1 cellular context compared by ENCODE assay signal in genomic region chr12:31682136-31682962, GRCh38.
A peak's percentile ranks its signal among the peaks of the same experiment; 100 is the strongest.
TF ChIP-seq lines count a peak whose summit lies in the region.

No MANE protein-coding gene starts in this region.

TF ChIP-seq in HepG2, 621 proteins besides CTCF, POLR2A, EP300 and RAD21 (continued from another document and continues in another):
- TF ChIP-seq ZNF33B (CRISPR knock-in tag; IDR thresholded peaks at IDR 0.05) (no peak), RXRA (CRISPR knock-in tag; IDR thresholded peaks at IDR 0.05) (no peak), CBX5 (CRISPR knock-in tag; IDR thresholded peaks at IDR 0.05; ENCODE audit: borderline replicate concordance) (peak; percentile 78), ZNF772 (CRISPR knock-in tag; IDR thresholded peaks at IDR 0.05) (no peak), HNRNPL (IDR thresholded peaks at IDR 0.05; ENCODE audit: low read depth, low read length) (no peak), HOXA3 (CRISPR knock-in tag; IDR thresholded peaks at IDR 0.05) (no peak), ATF1 (CRISPR knock-in tag; IDR thresholded peaks at IDR 0.05) (no peak), ZFYVE20 (CRISPR knock-in tag; IDR thresholded peaks at IDR 0.05; ENCODE audit: borderline replicate concordance, low read depth) (no peak), ZNF589 (CRISPR knock-in tag; conservative IDR thresholded peaks at IDR 0.05) (no peak), MAFF (IDR thresholded peaks at IDR 0.05; ENCODE audit: low read depth, low read length) (no peak), GATAD2A (CRISPR knock-in tag; IDR thresholded peaks at IDR 0.05) (no peak), WIZ (CRISPR knock-in tag; IDR thresholded peaks at IDR 0.05) (no peak), FOXA3 (CRISPR knock-in tag; IDR thresholded peaks at IDR 0.05) (0 out of 2 replicates have a peak, but pooled peaks have one; percentile 25), ZBTB3 (CRISPR knock-in tag; IDR thresholded peaks at IDR 0.05; ENCODE audit: borderline replicate concordance, low read depth) (no peak), HMGXB4 (CRISPR knock-in tag; IDR thresholded peaks at IDR 0.05; ENCODE audit: borderline replicate concordance in 1 of 2, low read depth in 1 of 2) (peak in 1 of 2 experiments; percentile 51; a peak in 1 of 4 replicates), TAF1 (CRISPR knock-in tag; IDR thresholded peaks at IDR 0.05) (no peak), HMG20B (CRISPR knock-in tag; conservative IDR thresholded peaks at IDR 0.05) (no peak), TOPORS (CRISPR knock-in tag; IDR thresholded peaks at IDR 0.05) (peak; percentile 98; the same call in 1 of the 2 replicates), ZNF225 (CRISPR knock-in tag; IDR thresholded peaks at IDR 0.05) (no peak), PRPF4 (IDR thresholded peaks at IDR 0.05; ENCODE audit: low read depth, low read length, poor library complexity, severe bottlenecking) (no peak), SNRNP70 (IDR thresholded peaks at IDR 0.05; ENCODE audit: low read depth, low read length) (no peak), SOX13 (IDR thresholded peaks at IDR 0.05) (no peak), SOX13 (CRISPR knock-in tag; conservative IDR thresholded peaks at IDR 0.05 in 1 of 2, IDR thresholded peaks at IDR 0.05 in 1 of 2) (0 out of 4 replicates have a peak, but pooled peaks of 1 of the 2 experiments have one; percentile 12), MTA1 (CRISPR knock-in tag; IDR thresholded peaks at IDR 0.05; ENCODE audit: borderline replicate concordance) (no peak), MAZ (IDR thresholded peaks at IDR 0.05; ENCODE audit: borderline replicate concordance, low read depth, low read length) (no peak), MAZ (CRISPR knock-in tag; IDR thresholded peaks at IDR 0.05; ENCODE audit: low read depth) (no peak), ZNF296 (CRISPR knock-in tag; conservative IDR thresholded peaks at IDR 0.05) (no peak), ELF4 (CRISPR knock-in tag; IDR thresholded peaks at IDR 0.05; ENCODE audit: borderline replicate concordance) (no peak), ZNF260 (CRISPR knock-in tag; IDR thresholded peaks at IDR 0.05; ENCODE audit: borderline replicate concordance, low read depth) (no peak), ZNF496 (CRISPR knock-in tag; IDR thresholded peaks at IDR 0.05; ENCODE audit: insufficient replicate concordance) (no peak), TERF1 (CRISPR knock-in tag; IDR thresholded peaks at IDR 0.05) (no peak), MNT (IDR thresholded peaks at IDR 0.05) (no peak), FOSL2 (CRISPR knock-in tag; IDR thresholded peaks at IDR 0.05) (0 out of 2 replicates have a peak, but pooled peaks have one; percentile 25), NAIF1 (CRISPR knock-in tag; IDR thresholded peaks at IDR 0.05; ENCODE audit: borderline replicate concordance) (no peak), ERF (CRISPR knock-in tag; IDR thresholded peaks at IDR 0.05) (0 out of 2 replicates have a peak, but pooled peaks have one; percentile 28), SP140L (CRISPR knock-in tag; IDR thresholded peaks at IDR 0.05; ENCODE audit: borderline replicate concordance) (no peak), TEF (CRISPR knock-in tag; IDR thresholded peaks at IDR 0.05) (no peak), ZNF746 (CRISPR knock-in tag; IDR thresholded peaks at IDR 0.05) (no peak; the same call in 1 of the 2 replicates), YY1 (IDR thresholded peaks at IDR 0.05; ENCODE audit: insufficient read depth, insufficient replicate concordance, low read depth, low read length) (no peak), SALL1 (CRISPR knock-in tag; IDR thresholded peaks at IDR 0.05) (peak; percentile 45), SRY (CRISPR knock-in tag; IDR thresholded peaks at IDR 0.05) (no peak), KLF9 (CRISPR knock-in tag; IDR thresholded peaks at IDR 0.05; ENCODE audit: low read depth) (no peak), SMYD3 (CRISPR knock-in tag; IDR thresholded peaks at IDR 0.05) (no peak)
- TF ChIP-seq, protein P1, sequence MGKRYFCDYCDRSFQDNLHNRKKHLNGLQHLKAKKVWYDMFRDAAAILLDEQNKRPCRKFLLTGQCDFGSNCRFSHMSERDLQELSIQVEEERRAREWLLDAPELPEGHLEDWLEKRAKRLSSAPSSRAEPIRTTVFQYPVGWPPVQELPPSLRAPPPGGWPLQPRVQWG (CRISPR knock-in tag; IDR thresholded peaks at IDR 0.05; ENCODE audit: borderline replicate concordance, low read depth), result no peak
- TF ChIP-seq, protein P2, sequence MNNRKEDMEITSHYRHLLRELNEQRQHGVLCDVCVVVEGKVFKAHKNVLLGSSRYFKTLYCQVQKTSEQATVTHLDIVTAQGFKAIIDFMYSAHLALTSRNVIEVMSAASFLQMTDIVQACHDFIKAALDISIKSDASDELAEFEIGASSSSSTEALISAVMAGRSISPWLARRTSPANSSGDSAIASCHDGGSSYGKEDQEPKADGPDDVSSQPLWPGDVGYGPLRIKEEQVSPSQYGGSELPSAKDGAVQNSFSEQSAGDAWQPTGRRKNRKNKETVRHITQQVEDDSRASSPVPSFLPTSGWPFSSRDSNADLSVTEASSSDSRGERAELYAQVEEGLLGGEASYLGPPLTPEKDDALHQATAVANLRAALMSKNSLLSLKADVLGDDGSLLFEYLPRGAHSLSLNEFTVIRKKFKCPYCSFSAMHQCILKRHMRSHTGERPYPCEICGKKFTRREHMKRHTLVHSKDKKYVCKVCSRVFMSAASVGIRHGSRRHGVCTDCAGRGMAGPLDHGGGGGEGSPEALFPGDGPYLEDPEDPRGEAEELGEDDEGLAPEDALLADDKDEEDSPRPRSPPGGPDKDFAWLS (CRISPR knock-in tag; IDR thresholded peaks at IDR 0.05; ENCODE audit: borderline replicate concordance), result no peak
- TF ChIP-seq, protein P3, sequence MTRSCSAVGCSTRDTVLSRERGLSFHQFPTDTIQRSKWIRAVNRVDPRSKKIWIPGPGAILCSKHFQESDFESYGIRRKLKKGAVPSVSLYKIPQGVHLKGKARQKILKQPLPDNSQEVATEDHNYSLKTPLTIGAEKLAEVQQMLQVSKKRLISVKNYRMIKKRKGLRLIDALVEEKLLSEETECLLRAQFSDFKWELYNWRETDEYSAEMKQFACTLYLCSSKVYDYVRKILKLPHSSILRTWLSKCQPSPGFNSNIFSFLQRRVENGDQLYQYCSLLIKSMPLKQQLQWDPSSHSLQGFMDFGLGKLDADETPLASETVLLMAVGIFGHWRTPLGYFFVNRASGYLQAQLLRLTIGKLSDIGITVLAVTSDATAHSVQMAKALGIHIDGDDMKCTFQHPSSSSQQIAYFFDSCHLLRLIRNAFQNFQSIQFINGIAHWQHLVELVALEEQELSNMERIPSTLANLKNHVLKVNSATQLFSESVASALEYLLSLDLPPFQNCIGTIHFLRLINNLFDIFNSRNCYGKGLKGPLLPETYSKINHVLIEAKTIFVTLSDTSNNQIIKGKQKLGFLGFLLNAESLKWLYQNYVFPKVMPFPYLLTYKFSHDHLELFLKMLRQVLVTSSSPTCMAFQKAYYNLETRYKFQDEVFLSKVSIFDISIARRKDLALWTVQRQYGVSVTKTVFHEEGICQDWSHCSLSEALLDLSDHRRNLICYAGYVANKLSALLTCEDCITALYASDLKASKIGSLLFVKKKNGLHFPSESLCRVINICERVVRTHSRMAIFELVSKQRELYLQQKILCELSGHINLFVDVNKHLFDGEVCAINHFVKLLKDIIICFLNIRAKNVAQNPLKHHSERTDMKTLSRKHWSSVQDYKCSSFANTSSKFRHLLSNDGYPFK (CRISPR knock-in tag; IDR thresholded peaks at IDR 0.05; ENCODE audit: borderline replicate concordance), result no peak
- TF ChIP-seq, protein P4, sequence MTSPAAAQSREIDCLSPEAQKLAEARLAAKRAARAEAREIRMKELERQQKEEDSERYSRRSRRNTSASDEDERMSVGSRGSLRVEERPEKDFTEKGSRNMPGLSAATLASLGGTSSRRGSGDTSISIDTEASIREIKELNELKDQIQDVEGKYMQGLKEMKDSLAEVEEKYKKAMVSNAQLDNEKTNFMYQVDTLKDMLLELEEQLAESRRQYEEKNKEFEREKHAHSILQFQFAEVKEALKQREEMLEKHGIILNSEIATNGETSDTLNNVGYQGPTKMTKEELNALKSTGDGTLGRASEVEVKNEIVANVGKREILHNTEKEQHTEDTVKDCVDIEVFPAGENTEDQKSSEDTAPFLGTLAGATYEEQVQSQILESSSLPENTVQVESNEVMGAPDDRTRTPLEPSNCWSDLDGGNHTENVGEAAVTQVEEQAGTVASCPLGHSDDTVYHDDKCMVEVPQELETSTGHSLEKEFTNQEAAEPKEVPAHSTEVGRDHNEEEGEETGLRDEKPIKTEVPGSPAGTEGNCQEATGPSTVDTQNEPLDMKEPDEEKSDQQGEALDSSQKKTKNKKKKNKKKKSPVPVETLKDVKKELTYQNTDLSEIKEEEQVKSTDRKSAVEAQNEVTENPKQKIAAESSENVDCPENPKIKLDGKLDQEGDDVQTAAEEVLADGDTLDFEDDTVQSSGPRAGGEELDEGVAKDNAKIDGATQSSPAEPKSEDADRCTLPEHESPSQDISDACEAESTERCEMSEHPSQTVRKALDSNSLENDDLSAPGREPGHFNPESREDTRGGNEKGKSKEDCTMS (CRISPR knock-in tag; conservative IDR thresholded peaks at IDR 0.05), result no peak
- TF ChIP-seq, protein P5, sequence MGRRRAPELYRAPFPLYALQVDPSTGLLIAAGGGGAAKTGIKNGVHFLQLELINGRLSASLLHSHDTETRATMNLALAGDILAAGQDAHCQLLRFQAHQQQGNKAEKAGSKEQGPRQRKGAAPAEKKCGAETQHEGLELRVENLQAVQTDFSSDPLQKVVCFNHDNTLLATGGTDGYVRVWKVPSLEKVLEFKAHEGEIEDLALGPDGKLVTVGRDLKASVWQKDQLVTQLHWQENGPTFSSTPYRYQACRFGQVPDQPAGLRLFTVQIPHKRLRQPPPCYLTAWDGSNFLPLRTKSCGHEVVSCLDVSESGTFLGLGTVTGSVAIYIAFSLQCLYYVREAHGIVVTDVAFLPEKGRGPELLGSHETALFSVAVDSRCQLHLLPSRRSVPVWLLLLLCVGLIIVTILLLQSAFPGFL (CRISPR knock-in tag; IDR thresholded peaks at IDR 0.05), result no peak
- TF ChIP-seq, protein P6, sequence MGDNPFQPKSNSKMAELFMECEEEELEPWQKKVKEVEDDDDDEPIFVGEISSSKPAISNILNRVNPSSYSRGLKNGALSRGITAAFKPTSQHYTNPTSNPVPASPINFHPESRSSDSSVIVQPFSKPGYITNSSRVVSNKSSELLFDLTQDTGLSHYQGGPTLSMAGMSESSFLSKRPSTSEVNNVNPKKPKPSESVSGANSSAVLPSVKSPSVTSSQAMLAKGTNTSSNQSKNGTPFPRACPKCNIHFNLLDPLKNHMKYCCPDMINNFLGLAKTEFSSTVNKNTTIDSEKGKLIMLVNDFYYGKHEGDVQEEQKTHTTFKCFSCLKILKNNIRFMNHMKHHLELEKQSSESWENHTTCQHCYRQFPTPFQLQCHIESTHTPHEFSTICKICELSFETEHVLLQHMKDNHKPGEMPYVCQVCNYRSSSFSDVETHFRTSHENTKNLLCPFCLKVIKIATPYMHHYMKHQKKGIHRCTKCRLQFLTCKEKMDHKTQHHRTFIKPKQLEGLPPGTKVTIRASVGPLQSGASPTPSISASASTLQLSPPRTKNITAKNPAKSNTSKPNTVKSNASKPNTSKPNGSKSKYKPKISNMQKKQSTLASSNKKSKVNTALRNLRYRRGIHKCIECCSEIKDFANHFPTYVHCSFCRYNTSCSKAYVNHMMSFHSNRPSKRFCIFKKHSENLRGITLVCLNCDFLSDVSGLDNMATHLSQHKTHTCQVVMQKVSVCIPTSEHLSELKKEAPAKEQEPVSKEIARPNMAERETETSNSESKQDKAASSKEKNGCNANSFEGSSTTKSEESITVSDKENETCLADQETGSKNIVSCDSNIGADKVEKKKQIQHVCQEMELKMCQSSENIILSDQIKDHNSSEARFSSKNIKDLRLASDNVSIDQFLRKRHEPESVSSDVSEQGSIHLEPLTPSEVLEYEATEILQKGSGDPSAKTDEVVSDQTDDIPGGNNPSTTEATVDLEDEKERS (CRISPR knock-in tag; IDR thresholded peaks at IDR 0.05), result peak; percentile 99
- TF ChIP-seq, protein P7, sequence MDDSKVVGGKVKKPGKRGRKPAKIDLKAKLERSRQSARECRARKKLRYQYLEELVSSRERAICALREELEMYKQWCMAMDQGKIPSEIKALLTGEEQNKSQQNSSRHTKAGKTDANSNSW (CRISPR knock-in tag; IDR thresholded peaks at IDR 0.05; ENCODE audit: borderline replicate concordance), result no peak
